In the genomic region with DNA sequence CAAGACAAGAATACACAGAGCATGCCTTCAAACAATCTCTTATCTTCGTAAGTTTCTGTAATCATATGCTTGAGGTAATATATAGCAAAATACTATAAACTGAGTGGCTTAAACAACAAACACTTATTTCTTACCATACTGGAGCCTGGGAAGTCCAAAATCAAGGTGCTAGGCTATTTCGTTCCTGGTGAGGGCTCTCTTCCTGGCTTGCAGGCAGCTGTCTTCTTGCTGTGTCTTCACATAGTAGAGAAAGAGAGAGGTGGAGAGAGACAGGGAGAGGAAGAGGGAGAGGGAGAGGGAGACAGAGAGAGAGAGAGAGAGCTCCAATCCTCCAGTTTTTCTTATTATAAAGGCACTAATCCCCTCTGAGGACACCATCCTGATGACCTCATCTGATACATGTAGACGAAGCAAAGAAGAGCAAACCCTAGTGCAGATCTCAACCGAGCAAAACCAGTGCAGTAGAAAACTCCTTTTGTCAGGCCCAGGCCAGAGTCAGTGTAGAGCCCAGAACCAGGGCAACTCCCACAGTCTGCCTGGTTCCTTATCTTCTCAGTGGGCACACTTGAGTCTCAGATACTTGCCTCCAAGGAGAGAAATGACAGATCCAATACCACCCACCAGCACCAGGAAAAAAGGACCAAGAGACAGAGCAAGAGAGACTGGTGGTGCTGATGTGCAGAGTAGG, we compare ENCODE assay signal across 18 cellular contexts.
"Had no signal": no experiment of that assay in that cellular context is flagged by ENCODE, and none has a peak within 500 bp of the region (broad histone marks: within the 10 kb centered on the region; RNA-seq: fewer than 3 reads in every experiment).

No MANE protein-coding gene starts in this region.

- H3K4me1 ChIP-seq: SJSA1 had no signal

- H3K27ac ChIP-seq: SJSA1, SK-N-MC had no signal

- H3K9me3 ChIP-seq: SJSA1 had no signal

- H3K4me3 ChIP-seq: SJSA1, SK-N-MC had no signal

- H3K27me3 ChIP-seq: SJSA1 had no signal

- DNase-seq: KBM-7, MV-4-11, NCI-H1048, NCI-H1105, NCI-H1417, NCI-H1436 treated with DMSO at 0.1 percent for 48 hours, NCI-H1694, NCI-H187 treated with DMSO at 0.1 percent for 48 hours, NCI-H2029 treated with DMSO at 0.1 percent for 48 hours, NCI-H2227 treated with DMSO at 0.1 percent for 48 hours, NCI-H524 treated with DMSO at 0.1 percent for 48 hours, NCI-H69, NCI-H774, Right ventricle myocardium superior, RPMI8226, SIG-M5 had no signal

- H3K36me3 ChIP-seq: SJSA1 had no signal
